31 cellular contexts compared by ENCODE assay signal in the genomic region with DNA sequence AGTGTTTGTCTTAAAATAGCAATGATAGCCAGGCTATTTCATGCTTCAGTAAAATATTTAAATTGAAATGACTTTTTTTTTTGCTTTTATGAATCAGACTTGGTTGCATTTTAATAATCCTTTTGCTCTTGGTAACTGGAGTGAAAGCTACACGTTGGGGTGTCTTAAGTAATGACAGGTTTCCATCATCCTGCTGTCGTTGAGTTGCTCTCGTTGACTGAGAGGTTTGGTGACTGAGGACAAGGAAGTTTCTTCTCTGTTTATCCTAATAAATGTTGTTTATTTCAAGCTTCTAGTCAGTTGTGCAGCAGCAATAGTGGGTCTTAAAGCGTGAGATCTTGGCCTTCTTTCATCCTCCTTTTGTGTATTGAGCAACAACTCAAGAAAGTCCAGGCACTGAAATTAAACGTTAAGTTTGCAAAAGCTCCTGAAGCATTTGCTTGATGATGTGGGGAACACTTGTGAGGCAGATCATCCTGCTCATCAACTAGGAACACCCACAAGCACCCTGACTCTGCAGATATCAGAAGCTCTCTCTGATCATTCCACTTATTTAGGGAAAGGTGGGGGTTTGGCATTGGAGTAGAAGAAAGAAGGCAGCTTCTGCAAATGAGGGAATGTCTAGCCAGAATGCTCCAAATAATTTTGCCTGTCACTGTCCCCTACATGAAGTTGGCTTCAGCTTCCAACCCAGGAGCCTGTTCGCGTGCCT.
"Had no signal": no experiment of that assay in that cellular context is flagged by ENCODE, and none has a peak within 500 bp of the region (broad histone marks: within the 10 kb centered on the region; RNA-seq: fewer than 3 reads in every experiment).

No MANE protein-coding gene starts in this region.

- H3K4me2 ChIP-seq: SK-N-SH had no signal

- DNase-seq: Karpas-422, MM.1S, NCI-H1048, NCI-H1092 treated with DMSO at 0.1 percent for 48 hours, NCI-H1105 treated with DMSO at 0.1 percent for 48 hours, NCI-H1417, NCI-H1436, NCI-H146, NCI-H1694, NCI-H187, NCI-H1930, NCI-H2029 treated with DMSO at 0.1 percent for 48 hours, NCI-H2081 treated with DMSO at 0.1 percent for 48 hours, NCI-H2107, NCI-H2171, NCI-H226, NCI-H446 treated with DMSO at 0.1 percent for 48 hours, NCI-H510A, NCI-H524, NCI-H526, NCI-H774, OCI-M1, PC-3, Peyer's patch, Right ventricle myocardium superior, RPMI8226, SHP77 treated with DMSO at 0.1 percent for 48 hours, SK-N-SH, SW 1271, T-helper 1 cell had no signal

- ATAC-seq: PC-3 had no signal

- H3K4me3 ChIP-seq: Peyer's patch, SJSA1 had no signal

- H3K4me1 ChIP-seq: Peyer's patch, SJSA1 had no signal

- H3K9ac ChIP-seq: SK-N-SH had no signal

- H3K27me3 ChIP-seq: Peyer's patch, SJSA1 had no signal

- H3K27ac ChIP-seq: Peyer's patch, SJSA1 had no signal

- H3K9me3 ChIP-seq: SJSA1, SK-N-SH had no signal

- H3K36me3 ChIP-seq: Peyer's patch, SJSA1 had no signal

- H3K9me2 ChIP-seq: SK-N-SH had no signal
